Comparison of ENCODE assay signal across 9 cellular contexts in the genomic region with DNA sequence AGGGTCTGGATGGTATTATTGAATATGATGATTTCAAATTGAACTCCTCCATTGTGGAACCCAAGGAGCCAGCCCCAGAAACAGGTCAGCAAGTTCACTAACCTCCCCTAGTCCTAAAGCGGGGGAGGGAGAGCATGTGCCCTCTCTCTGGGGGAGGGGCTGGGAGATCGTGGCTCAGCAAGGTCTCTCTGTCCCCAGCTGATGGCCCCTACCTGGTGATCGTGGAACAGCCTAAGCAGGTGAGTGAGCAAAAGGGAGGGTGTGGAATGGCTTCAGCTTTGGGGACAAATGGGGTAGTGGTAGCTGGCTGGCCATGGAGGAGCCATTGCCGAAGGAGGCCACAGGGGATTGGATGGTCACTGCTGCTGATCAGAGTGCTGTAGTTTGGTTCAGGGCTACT. TPM values are rescaled to one million over a fixed set of nuclear protein-coding genes. Genes with fewer than 3 reads are reported as not detected.
DNase-seq lines count a peak whose midpoint lies in the region; ATAC-seq, FAIRE-seq and TF ChIP-seq lines count a peak whose summit lies in the region.
"Had no signal": no experiment of that assay in that cellular context is flagged by ENCODE, and none has a peak within 500 bp of the region (broad histone marks: within the 10 kb centered on the region; RNA-seq: fewer than 3 reads in every experiment).

No MANE protein-coding gene starts in this region.

- DNase-seq in heart left ventricle: no peak
- no peak for DNase-seq in cardiac septum (ENCODE audit: low spot score)
- DNase-seq in mammary epithelial cell: no peak
- no peak for DNase-seq in GM19239 (ENCODE audit: insufficient read length, low spot score)
- no peak for DNase-seq in left lobe of liver (ENCODE audit: low spot score)
- no peak for DNase-seq in NCI-H128 (lab: John Stamatoyannopoulos, UW; ENCODE audit: unreplicated experiment)
- DNase-seq: NCI-H1436 treated with DMSO at 0.1 percent for 48 hours had no signal

- peaks cover 0 to 44% (median 11%) of the 10 kb centered on the region in 9 donors for H3K36me3 ChIP-seq in heart left ventricle
- H3K36me3 ChIP-seq in mammary epithelial cell (ENCODE audit: insufficient read depth, low read length): no peaks in the 10 kb centered on the region
- H3K36me3 ChIP-seq in mucosa of rectum (ENCODE audit: control insufficient read depth in 2 of 2, insufficient read depth in 2 of 2, low read length in 2 of 2): peaks cover 1 to 20% of the 10 kb centered on the region in 2 donors

- intact Hi-C loops in heart left ventricle (cut with DNase I) (loop anchor here in 8 of 10 donors (2.0 to 10.0 kb wide), 7 partner anchors 81 to 229 kb away; partner anchors contain the start of gene ELOVL3 (in 1 of the 8)), cardiac septum (cut with DNase I) (loop anchor here (5.0 kb wide), 1 partner anchor 81 kb away; no protein-coding TSS in a partner anchor), mammary epithelial cell (cut with micrococcal nuclease) (no loop called here)

- peaks cover 14% of the 10 kb centered on the region for H3K79me2 ChIP-seq in mammary epithelial cell (ENCODE audit: insufficient read depth, low read length)

- no peak for TF ChIP-seq POLR2A in heart left ventricle (IDR thresholded peaks at IDR 0.05)

- ATAC-seq in heart left ventricle: no peak
- no peak for ATAC-seq in HG03097 (IDR thresholded peaks at IDR 0.05; ENCODE audit: low FRiP score, unreplicated experiment)
- no peak for ATAC-seq in left lobe of liver

- H3K9me3 ChIP-seq in heart left ventricle (no peaks in the 10 kb centered on the region), mammary epithelial cell (replicated peaks; ENCODE audit: insufficient read depth, low read length) (no peaks in the 10 kb centered on the region), mucosa of rectum (ENCODE audit: control insufficient read depth in 2 of 2, low read length in 2 of 2) (no peaks in the 10 kb centered on the region)

- peak overlapping the region; percentile 35 to 99 (median 96) for H3K27ac ChIP-seq in heart left ventricle
- peak overlapping the region; percentile 89 for H3K27ac ChIP-seq in mammary epithelial cell (ENCODE audit: insufficient read depth, low read depth, low read length)
- peak overlapping the region; percentile 94 to 99 for H3K27ac ChIP-seq in mucosa of rectum (ENCODE audit: low read depth in 2 of 2, low read length in 2 of 2)

- H3K4me3 ChIP-seq in heart left ventricle (peak overlapping the region; percentile 50 to 91 (median 75)), mammary epithelial cell (replicated peaks in 1 of 3; ENCODE audit: insufficient read depth in 1 of 3, low read depth in 2 of 3, low read length in 3 of 3) (peak overlapping the region; percentile 74 to 77 (median 76)), mucosa of rectum (ENCODE audit: low read length in 2 of 2) (peak overlapping the region; percentile 92 to 97)

- TF ChIP-seq CTCF in heart left ventricle (IDR thresholded peaks at IDR 0.05): no peak
- TF ChIP-seq CTCF in mammary epithelial cell (conservative IDR thresholded peaks at IDR 0.05 in 1 of 2, IDR thresholded peaks at IDR 0.05 in 1 of 2; ENCODE audit: extremely low read depth in 1 of 2, insufficient read depth in 1 of 2, low read depth in 1 of 2, low read length in 2 of 2): no peak

- H3K9ac ChIP-seq in mammary epithelial cell (ENCODE audit: insufficient read depth, low read length): peak overlapping the region; percentile 83
- H3K9ac ChIP-seq in mucosa of rectum (ENCODE audit: low read depth in 1 of 2, low read length in 2 of 2): peak overlapping the region; percentile 79 to 81

- WGBS in heart left ventricle, 4 donors: 55 to 70% (median 62%) methylated on average over 4 of the region's 4 CpGs
- WGBS in mammary epithelial cell (ENCODE audit: low coverage, missing lambda C conversion rate): 38% methylated on average over 3 of the region's 4 CpGs

- H4K20me1 ChIP-seq in mammary epithelial cell (ENCODE audit: insufficient read depth, low read length): no peaks in the 10 kb centered on the region

- H3K4me1 ChIP-seq in heart left ventricle: peaks cover 3 to 53% (median 33%) of the 10 kb centered on the region in 12 donors
- peaks cover 29% of the 10 kb centered on the region for H3K4me1 ChIP-seq in mammary epithelial cell (ENCODE audit: insufficient read depth, low read length)
- peaks cover 30 to 35% of the 10 kb centered on the region in 2 donors for H3K4me1 ChIP-seq in mucosa of rectum (ENCODE audit: control insufficient read depth in 2 of 2, insufficient read depth in 2 of 2, low read length in 2 of 2)

- CTCF ChIA-PET in mammary epithelial cell (lab: Charles Lee; ENCODE audit: low non-redundant PET): no interaction called here

- H2AFZ ChIP-seq in mammary epithelial cell (ENCODE audit: low read depth, low read length): peak overlapping the region; percentile 18

- no TSS peak for BruUV-seq in mammary epithelial cell (replicated peaks; lab: Mats Ljungman, UMichigan)

- H3K4me2 ChIP-seq in mammary epithelial cell (ENCODE audit: insufficient read depth, low read depth, low read length): peak overlapping the region; percentile 95

- FAIRE-seq in GM19239 (lab: Jason Lieb, UNC): no peak

- in situ Hi-C loops in mammary epithelial cell (cut with MboI; ENCODE audit: low sequenced_read_pairs in 2 of 2): no loop called here

- H3K27me3 ChIP-seq in heart left ventricle: no peaks in the 10 kb centered on the region
- no peaks in the 10 kb centered on the region for H3K27me3 ChIP-seq in mammary epithelial cell (ENCODE audit: insufficient read depth, low read length)
- H3K27me3 ChIP-seq in mucosa of rectum (ENCODE audit: control insufficient read depth in 2 of 2, insufficient read depth in 2 of 2, low read length in 2 of 2): no peaks in the 10 kb centered on the region

- dilution Hi-C loops in mammary epithelial cell (cut with HindIII; ENCODE audit: low sequenced_read_pairs): no loop called here

RNA-seq across cellular contexts. Expression of gene NFKB2, which starts 0.7 kb away (rescaled TPM):
- total RNA-seq in heart left ventricle (10 to 100 TPM in 8 of 9 donors, 1 to 10 TPM in 1; 9.6 to 50.4 (median 17.2) TPM), cardiac septum (20.5 TPM), mammary epithelial cell (10 to 100 TPM; 12.3 to 73.5 TPM), left lobe of liver (9.0 TPM)
- polyA plus RNA-seq in heart left ventricle (10 to 100 TPM in 1 of 2 donors, 1 to 10 TPM in 1; 9.6 to 20.1 TPM), mammary epithelial cell (16.8 TPM)
- 10.5 TPM for polyA minus RNA-seq in mammary epithelial cell

RNA-seq across cellular contexts. Expression of gene PSD, which starts 22.3 kb away (rescaled TPM):
- total RNA-seq in heart left ventricle: 1 to 10 TPM in 4 of 9 donors, under 1 TPM in 5; 0.34 to 1.7 (median 0.86) TPM
- under 1 TPM; 0.14 to 0.76 TPM for polyA plus RNA-seq in heart left ventricle
- total RNA-seq in cardiac septum: 1.7 TPM
- under 1 TPM; 0.50 to 0.82 TPM for total RNA-seq in mammary epithelial cell
- 0.16 TPM for polyA plus RNA-seq in mammary epithelial cell
- polyA minus RNA-seq in mammary epithelial cell: not detected
- total RNA-seq in left lobe of liver: 7.0 TPM

RNA-seq across cellular contexts. Expression of gene FBXL15, which starts 24.4 kb away (rescaled TPM):
- 10 to 100 TPM in 6 of 9 donors, 1 to 10 TPM in 3; 6.6 to 13.9 (median 10.2) TPM for total RNA-seq in heart left ventricle
- polyA plus RNA-seq in heart left ventricle: 10 to 100 TPM in 1 of 2 donors, 1 to 10 TPM in 1; 9.9 to 20.0 TPM
- total RNA-seq in cardiac septum: 12.1 TPM
- 1 to 10 TPM; 5.0 to 7.0 TPM for total RNA-seq in mammary epithelial cell
- 6.5 TPM for polyA plus RNA-seq in mammary epithelial cell
- polyA minus RNA-seq in mammary epithelial cell: 0.41 TPM
- total RNA-seq in left lobe of liver: 12.7 TPM

RNA-seq across cellular contexts. Expression of gene CUEDC2, which starts 36.1 kb away (rescaled TPM):
- total RNA-seq in heart left ventricle: 100 to 1,000 TPM in 1 of 9 donors, 10 to 100 TPM in 8; 62.0 to 107 (median 79.2) TPM
- 10 to 100 TPM; 73.4 to 81.2 TPM for polyA plus RNA-seq in heart left ventricle
- total RNA-seq in cardiac septum: 62.4 TPM
- total RNA-seq in mammary epithelial cell: 10 to 100 TPM; 32.0 to 49.5 TPM
- 68.1 TPM for polyA plus RNA-seq in mammary epithelial cell
- 14.6 TPM for polyA minus RNA-seq in mammary epithelial cell
- total RNA-seq in left lobe of liver: 23.4 TPM

RNA-seq across cellular contexts. Expression of gene C10orf95, which starts 55.1 kb away (rescaled TPM):
- under 1 TPM in 2 of 9 donors, not detected in 7; 0.18 to 0.21 TPM for total RNA-seq in heart left ventricle
- not detected for polyA plus RNA-seq in heart left ventricle
- total RNA-seq in cardiac septum: not detected
- 1 to 10 TPM; 1.5 to 2.0 TPM for total RNA-seq in mammary epithelial cell
- polyA plus RNA-seq in mammary epithelial cell: 1.2 TPM
- polyA minus RNA-seq in mammary epithelial cell: not detected
- not detected for total RNA-seq in left lobe of liver
